ENCODE assay signal across 25 cellular contexts in genomic region chr17:19320876-19321275, GRCh38. TPM values are rescaled to one million over a fixed set of nuclear protein-coding genes. Genes with fewer than 3 reads are reported as not detected.
DNase-seq lines count a peak whose midpoint lies in the region; ATAC-seq, FAIRE-seq and TF ChIP-seq lines count a peak whose summit lies in the region.
"Had no signal": no experiment of that assay in that cellular context is flagged by ENCODE, and none has a peak within 500 bp of the region (broad histone marks: within the 10 kb centered on the region; RNA-seq: fewer than 3 reads in every experiment).

No MANE protein-coding gene starts in this region.

- H3K4me1 Mint-ChIP-seq in WTC11, result peaks cover 30% of the 10 kb centered on the region

- FAIRE-seq in HTR-8/SVneo (lab: Jason Lieb, UNC), result peak; percentile 16
- FAIRE-seq: A549, GM18507 had no signal

- peaks cover 18% of the 10 kb centered on the region for H3K9me3 Mint-ChIP-seq in WTC11
- H3K9me3 Mint-ChIP-seq: CD4-positive, alpha-beta T cell had no signal

- H3K27me3 Mint-ChIP-seq in WTC11 (ENCODE audit: low read depth), result no peaks in the 10 kb centered on the region

- POLR2A ChIA-PET in WTC11 (lab: Charles Lee), result no interaction called here

- H3K36me3 Mint-ChIP-seq in WTC11, result peaks cover 35% of the 10 kb centered on the region

- CTCF ChIA-PET in WTC11 (lab: Charles Lee), result interaction anchor here (1.1 to 5.8 kb wide), 9 partner anchors 12 to 445 kb away, joined by 3 to 71 read pairs (median 8); partner anchors contain the start of genes ALDH3A2 and B9D1

- DNase-seq in HTR-8/SVneo (ENCODE audit: insufficient read length, low spot score) (no peak), WTC11 (ENCODE audit: low spot score) (no peak), spleen (peak; percentile 17), NCI-H526 (lab: John Stamatoyannopoulos, UW) (no peak), NCI-H2081 (lab: John Stamatoyannopoulos, UW) (no peak)
- DNase-seq in activated naive CD4-positive, alpha-beta T cell treated with anti-CD3 and anti-CD28 coated beads, Interleukin-2, amount 50 U/mL, for 16 hours, result no peak
- DNase-seq: AML-193, DMS53, NCI-H1048, NCI-H1417, NCI-H1694, NCI-H2029 treated with DMSO at 0.1 percent for 48 hours, NCI-H2227 treated with DMSO at 0.1 percent for 48 hours, NCI-H69, Right ventricle myocardium superior, RPMI8226 had no signal

- TF ChIP-seq CTCF in WTC11 (IDR thresholded peaks at IDR 0.05), result no peak
- TF ChIP-seq CTCF in spleen (IDR thresholded peaks at IDR 0.05 in 8 of 11, conservative IDR thresholded peaks at IDR 0.05 in 3 of 11), result no peak

- H3K4me3 ChIP-seq in spleen, result no peak overlapping the region
- H3K4me3 ChIP-seq: A549; BLaER1 treated with 17β-estradiol and CSF1 and Interleukin-3, amounts not matched to agents 10 nM and 100 nM; GM23338 had no signal

- ATAC-seq in WTC11, result no peak
- no peak for ATAC-seq in GM18870 (IDR thresholded peaks at IDR 0.05; ENCODE audit: unreplicated experiment)

- WGBS in spleen, 5 donors, result 75 to 96% (median 91%) methylated on average over 4 to 5 of the region's 5 CpGs

- peaks cover 0 to under 1% (median 0%) of the 10 kb centered on the region in 6 donors for H3K36me3 ChIP-seq in spleen
- H3K36me3 ChIP-seq: BLaER1 treated with 17β-estradiol and CSF1 and Interleukin-3, amounts not matched to agents 10 nM and 100 nM had no signal

- peak overlapping the region; percentile 12; the same call in 1 of the 2 replicates for H3K27ac Mint-ChIP-seq in WTC11
- H3K27ac Mint-ChIP-seq: CD4-positive, alpha-beta T cell; GM23338 had no signal

- peaks cover 0 to 13% (median 9%) of the 10 kb centered on the region in 8 donors for H3K9me3 ChIP-seq in spleen

- no peak overlapping the region for H3K4me3 Mint-ChIP-seq in WTC11
- H3K4me3 Mint-ChIP-seq: CD4-positive, alpha-beta T cell; GM23338; H9 had no signal

- H3K4me1 ChIP-seq in spleen, result peaks cover 0 to 22% (median 19%) of the 10 kb centered on the region in 6 donors

- TF ChIP-seq POLR2A in spleen (IDR thresholded peaks at IDR 0.05), result no peak

- H3K27ac ChIP-seq in layer of hippocampus (ENCODE audit: low read depth, low read length), result peak overlapping the region; percentile 13
- H3K27ac ChIP-seq in spleen, result no peak overlapping the region
- H3K27ac ChIP-seq: A549; BLaER1 treated with 17β-estradiol and CSF1 and Interleukin-3, amounts not matched to agents 10 nM and 100 nM; KMS-11 had no signal

- intact Hi-C loops in spleen (cut with DNase I; ENCODE audit: low total_unique reads), result no loop called here

- H3K27me3 ChIP-seq in layer of hippocampus (ENCODE audit: control insufficient read depth, insufficient read depth, low read length) (no peaks in the 10 kb centered on the region), spleen (replicated peaks in 1 of 7) (peaks cover 0 to 19% (median 0%) of the 10 kb centered on the region in 7 donors)

TF ChIP-seq in WTC11, 78 proteins besides CTCF, POLR2A, EP300 and RAD21 (continues in another document):
- no peak for TF ChIP-seq ZNF232 (CRISPR knock-in tag; IDR thresholded peaks at IDR 0.05)
- no peak for TF ChIP-seq E2F1 (CRISPR knock-in tag; IDR thresholded peaks at IDR 0.05)
- no peak for TF ChIP-seq ZNF317 (CRISPR knock-in tag; IDR thresholded peaks at IDR 0.05; ENCODE audit: borderline replicate concordance, low read depth)
- TF ChIP-seq RORB (CRISPR knock-in tag; IDR thresholded peaks at IDR 0.05), result no peak
- TF ChIP-seq PRDM15 (CRISPR knock-in tag; IDR thresholded peaks at IDR 0.05), result no peak
- TF ChIP-seq OVOL2 (CRISPR knock-in tag; IDR thresholded peaks at IDR 0.05; ENCODE audit: borderline replicate concordance), result no peak
- no peak for TF ChIP-seq GTF2I (CRISPR knock-in tag; conservative IDR thresholded peaks at IDR 0.05)
- TF ChIP-seq E2F4 (CRISPR knock-in tag; IDR thresholded peaks at IDR 0.05; ENCODE audit: borderline replicate concordance, low read depth), result no peak
- TF ChIP-seq JAZF1 (CRISPR knock-in tag; IDR thresholded peaks at IDR 0.05), result no peak
- TF ChIP-seq CREB1 (CRISPR knock-in tag; IDR thresholded peaks at IDR 0.05), result no peak
- TF ChIP-seq ERG (CRISPR knock-in tag; IDR thresholded peaks at IDR 0.05), result no peak
- TF ChIP-seq TEAD4 (CRISPR knock-in tag; IDR thresholded peaks at IDR 0.05), result no peak
- TF ChIP-seq AR (CRISPR knock-in tag; IDR thresholded peaks at IDR 0.05), result no peak
- no peak for TF ChIP-seq TP53 (CRISPR knock-in tag; IDR thresholded peaks at IDR 0.05)
- TF ChIP-seq SP1 (CRISPR knock-in tag; conservative IDR thresholded peaks at IDR 0.05), result no peak

RNA-seq across cellular contexts. Expression of gene B9D1, which starts 41.6 kb away (rescaled TPM):
- total RNA-seq in WTC11 (2021) (31.9 to 39.2 TPM (median 39.0 TPM) in 3 replicates), spleen (10 to 100 TPM in 1 of 7 donors, 1 to 10 TPM in 6; 6.4 to 14.1 (median 7.3) TPM)
- 1 to 10 TPM; 4.3 to 8.1 (median 5.8) TPM for polyA plus RNA-seq in spleen

RNA-seq across cellular contexts. Expression of gene MAPK7, which starts 57.4 kb away (rescaled TPM):
- total RNA-seq in WTC11 (2021) (35.6 to 38.5 TPM (median 37.4 TPM) in 3 replicates), spleen (10 to 100 TPM; 23.1 to 56.2 (median 34.4) TPM)
- polyA plus RNA-seq in spleen, result 10 to 100 TPM in 1 of 3 donors, 1 to 10 TPM in 2; 5.7 to 15.1 (median 6.9) TPM
